ENCODE assay signal across 18 cellular contexts in genomic region chr6:12058164-12058926, GRCh38. TPM values are rescaled to one million over a fixed set of nuclear protein-coding genes. Genes with fewer than 3 reads are reported as not detected.
A peak's percentile ranks its signal among the peaks of the same experiment; 100 is the strongest.
DNase-seq lines count a peak whose midpoint lies in the region; ATAC-seq and TF ChIP-seq lines count a peak whose summit lies in the region.
"Had no signal": no experiment of that assay in that cellular context is flagged by ENCODE, and none has a peak within 500 bp of the region (broad histone marks: within the 10 kb centered on the region; RNA-seq: fewer than 3 reads in every experiment).

No MANE protein-coding gene starts in this region.

- H3K27me3 Mint-ChIP-seq in CD4-positive, alpha-beta T cell: no peaks in the 10 kb centered on the region
- no peaks in the 10 kb centered on the region for H3K27me3 Mint-ChIP-seq in activated T-helper 2 cell treated with anti-CD3 and anti-CD28 coated beads, Interferon-gamma antibody, Interleukin-2, Interleukin-4, amounts not matched to agents 10 μg/mL and 5 μg/mL and 100 μg/mL, durations not matched to agents 14 hours and 24 hours and 36 hours (ENCODE audit: low read depth)
- no peaks in the 10 kb centered on the region for H3K27me3 Mint-ChIP-seq in memory B cell
- H3K27me3 Mint-ChIP-seq: activated naive CD4-positive, alpha-beta T cell treated with anti-CD3 and anti-CD28 coated beads, Interleukin-2, amount 10 ng/mL, durations not matched to agents 7 days and 5 days had no signal

- H3K9me3 Mint-ChIP-seq in CD4-positive, alpha-beta T cell: no peaks in the 10 kb centered on the region
- H3K9me3 Mint-ChIP-seq in activated T-helper 2 cell treated with anti-CD3 and anti-CD28 coated beads, Interferon-gamma antibody, Interleukin-2, Interleukin-4, amounts not matched to agents 10 μg/mL and 5 μg/mL and 100 μg/mL, durations not matched to agents 14 hours and 24 hours and 36 hours: peaks cover 4% of the 10 kb centered on the region
- no peaks in the 10 kb centered on the region for H3K9me3 Mint-ChIP-seq in memory B cell
- H3K9me3 Mint-ChIP-seq: activated naive CD4-positive, alpha-beta T cell treated with anti-CD3 and anti-CD28 coated beads, Interleukin-2, amount 10 ng/mL, durations not matched to agents 7 days and 5 days had no signal

- H3K27ac ChIP-seq in C4-2B: peak overlapping the region; percentile 17; the same call in 1 of the 2 replicates
- no peak overlapping the region for H3K27ac ChIP-seq in CD4-positive, alpha-beta T cell (ENCODE audit: low read depth, low read length)
- H3K27ac ChIP-seq: thyroid gland had no signal

- no peak for DNase-seq in CD4-positive, alpha-beta T cell
- no peak for DNase-seq in activated T-helper 2 cell treated with anti-CD3 and anti-CD28 coated beads, Interferon-gamma antibody, Interleukin-2, Interleukin-4, amounts not matched to agents 10 μg/mL and 5 μg/mL and 100 μg/mL, durations not matched to agents 14 hours and 24 hours and 36 hours (ENCODE audit: low spot score)
- DNase-seq in memory B cell (ENCODE audit: low spot score in 2 of 2): no peak
- DNase-seq in central memory CD4-positive, alpha-beta T cell: no peak
- DNase-seq in NCI-H748 treated with DMSO at 0.1 percent for 48 hours (lab: John Stamatoyannopoulos, UW): no peak
- DNase-seq in cerebellar cortex (ENCODE audit: low spot score): no peak
- DNase-seq: activated naive CD4-positive, alpha-beta T cell treated with anti-CD3 and anti-CD28 coated beads, Interleukin-2, amount 10 ng/mL, durations not matched to agents 7 days and 5 days; dorsolateral prefrontal cortex; erythroblast; H7; mammary epithelial cell; NCI-H2081 treated with DMSO at 0.1 percent for 48 hours; NCI-H526; stimulated activated CD4-positive, alpha-beta T cell treated with anti-CD3 and anti-CD28 coated beads, Interleukin-4, amount 100 ng/mL, for 1 hour; thyroid gland had no signal

- H3K4me3 Mint-ChIP-seq in CD4-positive, alpha-beta T cell: no peak overlapping the region
- peak overlapping the region; percentile 56 for H3K4me3 Mint-ChIP-seq in activated T-helper 2 cell treated with anti-CD3 and anti-CD28 coated beads, Interferon-gamma antibody, Interleukin-2, Interleukin-4, amounts not matched to agents 10 μg/mL and 5 μg/mL and 100 μg/mL, durations not matched to agents 14 hours and 24 hours and 36 hours (ENCODE audit: low read depth)
- peak overlapping the region; percentile 27 for H3K4me3 Mint-ChIP-seq in memory B cell
- H3K4me3 Mint-ChIP-seq: activated naive CD4-positive, alpha-beta T cell treated with anti-CD3 and anti-CD28 coated beads, Interleukin-2, amount 10 ng/mL, durations not matched to agents 7 days and 5 days had no signal

- intact Hi-C loops in CD4-positive, alpha-beta T cell (cut with DNase I, micrococcal nuclease): no loop called here
- intact Hi-C loops in activated T-helper 2 cell treated with anti-CD3 and anti-CD28 coated beads, Interferon-gamma antibody, Interleukin-2, Interleukin-4, amounts not matched to agents 10 μg/mL and 5 μg/mL and 100 μg/mL, durations not matched to agents 14 hours and 24 hours and 36 hours (cut with micrococcal nuclease): no loop called here

- no peak for TF ChIP-seq CTCF in C4-2B (conservative IDR thresholded peaks at IDR 0.05)
- no peak for TF ChIP-seq CTCF in CD4-positive, alpha-beta T cell (IDR thresholded peaks at IDR 0.05)

- H3K4me1 Mint-ChIP-seq in CD4-positive, alpha-beta T cell (ENCODE audit: low read depth): peaks cover 60% of the 10 kb centered on the region
- H3K4me1 Mint-ChIP-seq in activated T-helper 2 cell treated with anti-CD3 and anti-CD28 coated beads, Interferon-gamma antibody, Interleukin-2, Interleukin-4, amounts not matched to agents 10 μg/mL and 5 μg/mL and 100 μg/mL, durations not matched to agents 14 hours and 24 hours and 36 hours (ENCODE audit: low read depth): peaks cover 56% of the 10 kb centered on the region
- peaks cover 28% of the 10 kb centered on the region for H3K4me1 Mint-ChIP-seq in memory B cell

- ATAC-seq in CD4-positive, alpha-beta T cell (ENCODE audit: poor library complexity): no peak
- ATAC-seq in memory B cell (ENCODE audit: low read depth): no peak
- ATAC-seq: Panc1, SK-N-SH treated with all-trans-retinoic acid at 6 μM for 48 hours had no signal

- peak overlapping the region; percentile 63 for H3K27ac Mint-ChIP-seq in CD4-positive, alpha-beta T cell
- H3K27ac Mint-ChIP-seq in activated T-helper 2 cell treated with anti-CD3 and anti-CD28 coated beads, Interferon-gamma antibody, Interleukin-2, Interleukin-4, amounts not matched to agents 10 μg/mL and 5 μg/mL and 100 μg/mL, durations not matched to agents 14 hours and 24 hours and 36 hours: peak overlapping the region; percentile 85
- peak overlapping the region; percentile 98 for H3K27ac Mint-ChIP-seq in memory B cell
- H3K27ac Mint-ChIP-seq: activated naive CD4-positive, alpha-beta T cell treated with anti-CD3 and anti-CD28 coated beads, Interleukin-2, amount 10 ng/mL, durations not matched to agents 7 days and 5 days had no signal

- POLR2A ChIA-PET in CD4-positive, alpha-beta T cell (lab: Charles Lee): interaction anchor here (0.6 to 1.2 kb wide), 2 partner anchors 68 to 170 kb away, joined by 3 read pairs; no protein-coding TSS in a partner anchor

- H3K36me3 Mint-ChIP-seq in CD4-positive, alpha-beta T cell (ENCODE audit: low read depth): peaks cover 4% of the 10 kb centered on the region
- H3K36me3 Mint-ChIP-seq in activated T-helper 2 cell treated with anti-CD3 and anti-CD28 coated beads, Interferon-gamma antibody, Interleukin-2, Interleukin-4, amounts not matched to agents 10 μg/mL and 5 μg/mL and 100 μg/mL, durations not matched to agents 14 hours and 24 hours and 36 hours (ENCODE audit: low read depth): peaks cover 33% of the 10 kb centered on the region
- H3K36me3 Mint-ChIP-seq in memory B cell: peaks cover 4% of the 10 kb centered on the region

- CTCF ChIA-PET in CD4-positive, alpha-beta T cell (lab: Charles Lee): no interaction called here

- no peaks in the 10 kb centered on the region for H3K9me3 ChIP-seq in CD4-positive, alpha-beta T cell (ENCODE audit: control insufficient read depth, low read length)
- H3K9me3 ChIP-seq: thyroid gland had no signal

- no peaks in the 10 kb centered on the region for H3K27me3 ChIP-seq in CD4-positive, alpha-beta T cell (ENCODE audit: control insufficient read depth, insufficient read depth, low read length)
- H3K27me3 ChIP-seq: dorsolateral prefrontal cortex, thyroid gland had no signal

RNA-seq across cellular contexts. Expression of gene HIVEP1, which starts 46.2 kb away (rescaled TPM):
- total RNA-seq in CD4-positive, alpha-beta T cell: 10 to 100 TPM; 76.3 to 78.8 TPM
- total RNA-seq in activated T-helper 2 cell treated with anti-CD3 and anti-CD28 coated beads, Interferon-gamma antibody, Interleukin-2, Interleukin-4, amounts not matched to agents 10 μg/mL and 5 μg/mL and 100 μg/mL, durations not matched to agents 14 hours and 24 hours and 36 hours: 63.8 TPM in 2 replicates
